Comparison of ENCODE assay signal across 1 cellular context in genomic region chr14:61102549-61103466, GRCh38.
TF ChIP-seq lines count a peak whose summit lies in the region.

No MANE protein-coding gene starts in this region.

TF ChIP-seq in K562, 482 proteins besides CTCF, POLR2A, EP300 and RAD21 (continued from another document):
- TF ChIP-seq CREB3 (tag; conservative IDR thresholded peaks at IDR 0.05; ENCODE audit: low read depth) = no peak; the same call in 1 of the 2 replicates
- TF ChIP-seq STAG1 (CRISPR knock-in tag; IDR thresholded peaks at IDR 0.05; ENCODE audit: borderline replicate concordance) = no peak
- no peak for TF ChIP-seq RBM25 (IDR thresholded peaks at IDR 0.05; ENCODE audit: low read depth, low read length, severe bottlenecking)
- TF ChIP-seq NR2C1 (IDR thresholded peaks at IDR 0.05) = 0 out of 2 replicates have a peak, but pooled peaks have one; percentile 23
- TF ChIP-seq NR2C1 (tag; IDR thresholded peaks at IDR 0.05) = no peak
- TF ChIP-seq TOE1 (IDR thresholded peaks at IDR 0.05; ENCODE audit: borderline replicate concordance) = no peak
- no peak for TF ChIP-seq TOE1 (CRISPR knock-in tag; IDR thresholded peaks at IDR 0.05; ENCODE audit: borderline replicate concordance, low read depth)
- no peak for TF ChIP-seq PTRF (tag; IDR thresholded peaks at IDR 0.05)
- no peak for TF ChIP-seq E2F1 (CRISPR knock-in tag; IDR thresholded peaks at IDR 0.05)
- TF ChIP-seq KLF16 (IDR thresholded peaks at IDR 0.05) = no peak
- no peak for TF ChIP-seq JUND (IDR thresholded peaks at IDR 0.05; ENCODE audit: borderline replicate concordance, low read depth, low read length)
- TF ChIP-seq JUND (tag; IDR thresholded peaks at IDR 0.05; ENCODE audit: borderline replicate concordance, low read depth, low read length) = no peak
- TF ChIP-seq MAFK (IDR thresholded peaks at IDR 0.05; ENCODE audit: low read length) = no peak
- TF ChIP-seq NCOA4 (IDR thresholded peaks at IDR 0.05; ENCODE audit: partially characterized antibody) = no peak
- no peak for TF ChIP-seq ZNF830 (CRISPR knock-in tag; IDR thresholded peaks at IDR 0.05)
- TF ChIP-seq MED1 (CRISPR knock-in tag; IDR thresholded peaks at IDR 0.05; ENCODE audit: borderline replicate concordance) = no peak
- TF ChIP-seq ARID4B (CRISPR knock-in tag; IDR thresholded peaks at IDR 0.05) = no peak
- TF ChIP-seq HNRNPUL1 (IDR thresholded peaks at IDR 0.05; ENCODE audit: low read length) = no peak
- no peak for TF ChIP-seq TAF7 (tag; IDR thresholded peaks at IDR 0.05)
- TF ChIP-seq ESRRA (IDR thresholded peaks at IDR 0.05; ENCODE audit: borderline replicate concordance, low read depth) = no peak
- peak; percentile 48; the same call in 1 of the 2 replicates for TF ChIP-seq ZNF175 (CRISPR knock-in tag; IDR thresholded peaks at IDR 0.05; ENCODE audit: low read depth)
- TF ChIP-seq ASH1L (IDR thresholded peaks at IDR 0.05; ENCODE audit: borderline replicate concordance, low read depth, partially characterized antibody) = no peak
- no peak for TF ChIP-seq TRIM25 (IDR thresholded peaks at IDR 0.05; ENCODE audit: borderline replicate concordance)
- no peak for TF ChIP-seq ZNF76 (CRISPR knock-in tag; IDR thresholded peaks at IDR 0.05; ENCODE audit: borderline replicate concordance)
- no peak for TF ChIP-seq BRD4 (IDR thresholded peaks at IDR 0.05)
